In the genomic region with DNA sequence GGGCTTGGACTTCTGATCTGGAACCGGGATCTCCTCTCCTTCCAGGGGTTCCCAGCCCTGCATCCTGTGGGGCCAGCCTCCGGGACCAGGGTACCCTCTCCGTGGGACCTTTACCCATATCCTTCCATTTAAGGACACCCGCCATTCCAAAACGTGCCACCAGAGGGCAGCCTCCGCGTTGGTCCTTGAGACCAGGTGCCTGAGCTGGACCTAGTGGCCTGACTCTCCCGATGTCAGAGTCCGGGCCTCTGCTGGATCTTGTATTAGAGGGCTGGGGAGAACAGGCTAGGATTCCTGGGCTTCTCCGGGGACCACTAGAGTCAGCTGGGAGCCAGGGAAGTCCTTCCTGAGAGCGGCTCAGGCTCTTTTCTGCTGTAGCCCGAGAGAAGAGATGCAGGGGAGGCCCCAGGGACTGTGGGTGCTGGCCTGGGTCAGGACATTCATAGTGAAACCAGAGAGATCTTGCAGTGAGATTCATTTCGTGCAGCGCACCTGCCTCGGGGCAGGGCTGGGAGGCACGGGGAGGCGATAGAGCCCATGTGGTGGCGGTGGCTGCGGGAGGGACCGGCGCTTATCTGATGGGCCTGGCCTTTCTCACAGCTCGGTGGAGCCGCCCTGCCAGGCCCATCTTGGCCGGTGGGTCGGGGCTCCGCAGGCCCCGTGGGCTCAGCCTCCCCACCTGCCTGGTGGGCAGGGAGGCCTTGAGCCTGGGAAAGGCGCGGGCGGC, we compare ENCODE assay signal across 8 cellular contexts. TPM values are rescaled to one million over a fixed set of nuclear protein-coding genes. Genes with fewer than 3 reads are reported as not detected.
A peak's percentile ranks its signal among the peaks of the same experiment; 100 is the strongest.
DNase-seq lines count a peak whose midpoint lies in the region; ATAC-seq and TF ChIP-seq lines count a peak whose summit lies in the region.

No MANE protein-coding gene starts in this region.

- intact Hi-C loops in activated CD8-positive, alpha-beta T cell treated with anti-CD3 and anti-CD28 coated beads for 36 hours (cut with micrococcal nuclease): loop anchor here (2.0 kb wide), 1 partner anchor 171 kb away; no protein-coding TSS in a partner anchor
- intact Hi-C loops in mucosa of descending colon (cut with DNase I, micrococcal nuclease): loop anchor here in 1 of 2 donors (5.0 kb wide), 1 partner anchor 67 kb away; a partner anchor contains a TSS

- peak overlapping the region; percentile 70 to 83 (median 80) for H3K27ac Mint-ChIP-seq in CD4-positive, CD25-positive, alpha-beta regulatory T cell
- H3K27ac Mint-ChIP-seq in activated CD8-positive, alpha-beta T cell treated with anti-CD3 and anti-CD28 coated beads for 36 hours: no peak overlapping the region
- peak overlapping the region; percentile 25 to 66 for H3K27ac Mint-ChIP-seq in effector memory CD8-positive, alpha-beta T cell

- peak; percentile 95 for TF ChIP-seq CTCF in activated CD8-positive, alpha-beta T cell treated with anti-CD3 and anti-CD28 coated beads for 36 hours (IDR thresholded peaks at IDR 0.05)
- TF ChIP-seq CTCF in mucosa of descending colon (IDR thresholded peaks at IDR 0.05): peak; percentile 82

- peak overlapping the region; percentile 67 for H3K27ac ChIP-seq in CD4-positive, CD25-positive, alpha-beta regulatory T cell (ENCODE audit: insufficient read depth, low read length, poor library complexity, severe bottlenecking)

- peaks cover 0 to 4% (median 0%) of the 10 kb centered on the region in 7 donors for H3K9me3 Mint-ChIP-seq in CD4-positive, CD25-positive, alpha-beta regulatory T cell
- H3K9me3 Mint-ChIP-seq in activated CD8-positive, alpha-beta T cell treated with anti-CD3 and anti-CD28 coated beads for 36 hours: no peaks in the 10 kb centered on the region
- no peaks in the 10 kb centered on the region for H3K9me3 Mint-ChIP-seq in effector memory CD8-positive, alpha-beta T cell

- peaks cover 10% of the 10 kb centered on the region for H3K27me3 Mint-ChIP-seq in CD4-positive, CD25-positive, alpha-beta regulatory T cell
- peaks cover 10% of the 10 kb centered on the region for H3K27me3 Mint-ChIP-seq in activated CD8-positive, alpha-beta T cell treated with anti-CD3 and anti-CD28 coated beads for 36 hours
- peaks cover 6 to 7% of the 10 kb centered on the region in 2 donors for H3K27me3 Mint-ChIP-seq in effector memory CD8-positive, alpha-beta T cell

- peak overlapping the region; percentile 72 for H3K4me3 ChIP-seq in CD4-positive, CD25-positive, alpha-beta regulatory T cell (ENCODE audit: low read depth, low read length)
- H3K4me3 ChIP-seq in mucosa of descending colon: no peak overlapping the region

- no peaks in the 10 kb centered on the region for H3K36me3 Mint-ChIP-seq in CD4-positive, CD25-positive, alpha-beta regulatory T cell
- no peaks in the 10 kb centered on the region for H3K36me3 Mint-ChIP-seq in activated CD8-positive, alpha-beta T cell treated with anti-CD3 and anti-CD28 coated beads for 36 hours (ENCODE audit: low read depth)
- H3K36me3 Mint-ChIP-seq in effector memory CD8-positive, alpha-beta T cell (ENCODE audit: insufficient read depth): no peaks in the 10 kb centered on the region

- peaks cover 5 to 21% (median 12%) of the 10 kb centered on the region in 4 donors for H3K4me1 Mint-ChIP-seq in CD4-positive, CD25-positive, alpha-beta regulatory T cell
- no peaks in the 10 kb centered on the region for H3K4me1 Mint-ChIP-seq in activated CD8-positive, alpha-beta T cell treated with anti-CD3 and anti-CD28 coated beads for 36 hours (ENCODE audit: low read depth)
- peaks cover 23 to 24% of the 10 kb centered on the region in 2 donors for H3K4me1 Mint-ChIP-seq in effector memory CD8-positive, alpha-beta T cell (ENCODE audit: low read depth in 2 of 2)

- CTCF ChIA-PET in activated CD8-positive, alpha-beta T cell treated with anti-CD3 and anti-CD28 coated beads for 36 hours (lab: Charles Lee): interaction anchor here (0.6 to 3.0 kb wide), 21 partner anchors 9 to 189 kb away, joined by 3 to 34 read pairs (median 4); a partner anchor contains a TSS

- no peaks in the 10 kb centered on the region for H3K36me3 ChIP-seq in CD4-positive, CD25-positive, alpha-beta regulatory T cell (ENCODE audit: control insufficient read depth, insufficient read depth, low read length)
- H3K36me3 ChIP-seq in mucosa of descending colon (ENCODE audit: low read depth): no peaks in the 10 kb centered on the region

- POLR2A ChIA-PET in activated CD8-positive, alpha-beta T cell treated with anti-CD3 and anti-CD28 coated beads for 36 hours (lab: Charles Lee): interaction anchor here (1.2 to 2.2 kb wide), 2 partner anchors 139 to 171 kb away, joined by 4 to 6 read pairs; no protein-coding TSS in a partner anchor

- peak; percentile 64 to 70 (median 67) for DNase-seq in CD4-positive, CD25-positive, alpha-beta regulatory T cell
- DNase-seq in NCI-H526 treated with DMSO at 0.1 percent for 48 hours (lab: John Stamatoyannopoulos, UW) (peak; percentile 53), mucosa of descending colon (peak; percentile 75 to 95 (median 86))
- peak; percentile 87 for DNase-seq in activated CD8-positive, alpha-beta T cell treated with anti-CD3 and anti-CD28 coated beads for 36 hours
- peak; percentile 72 to 80 (median 80) for DNase-seq in effector memory CD8-positive, alpha-beta T cell
- DNase-seq in stimulated activated CD8-positive, alpha-beta memory T cell treated with anti-CD3 and anti-CD28 coated beads, Interleukin-7, amount 100 ng/mL, for 1 hour (ENCODE audit: low read depth in 2 of 2): peak; percentile 55 to 66

- H3K27me3 ChIP-seq in CD4-positive, CD25-positive, alpha-beta regulatory T cell (ENCODE audit: control insufficient read depth, insufficient read depth, low read length): no peaks in the 10 kb centered on the region

- peaks cover 19% of the 10 kb centered on the region for H3K4me1 ChIP-seq in CD4-positive, CD25-positive, alpha-beta regulatory T cell (ENCODE audit: control insufficient read depth, insufficient read depth, low read length, poor library complexity, severe bottlenecking)
- H3K4me1 ChIP-seq in mucosa of descending colon (ENCODE audit: low read depth): peaks cover 2% of the 10 kb centered on the region

- H3K9me3 ChIP-seq in CD4-positive, CD25-positive, alpha-beta regulatory T cell (ENCODE audit: control insufficient read depth in 2 of 2, low read length in 2 of 2): no peaks in the 10 kb centered on the region
- no peaks in the 10 kb centered on the region for H3K9me3 ChIP-seq in mucosa of descending colon

- peak; percentile 52 to 69 for ATAC-seq in CD4-positive, CD25-positive, alpha-beta regulatory T cell (ENCODE audit: low read depth in 2 of 2)
- ATAC-seq in GM19025 (IDR thresholded peaks at IDR 0.05; ENCODE audit: low read depth, unreplicated experiment) (peak; percentile 93), HG03196 (IDR thresholded peaks at IDR 0.05; ENCODE audit: unreplicated experiment) (peak; percentile 74), mucosa of descending colon (peak; percentile 91)
- peak; percentile 72 for ATAC-seq in activated CD8-positive, alpha-beta T cell treated with anti-CD3 and anti-CD28 coated beads for 36 hours
- ATAC-seq in effector memory CD8-positive, alpha-beta T cell (replicated peaks): peak; percentile 52

- H3K4me3 Mint-ChIP-seq in CD4-positive, CD25-positive, alpha-beta regulatory T cell: peak overlapping the region; percentile 85 to 91 (median 88)
- no peak overlapping the region for H3K4me3 Mint-ChIP-seq in activated CD8-positive, alpha-beta T cell treated with anti-CD3 and anti-CD28 coated beads for 36 hours
- H3K4me3 Mint-ChIP-seq in effector memory CD8-positive, alpha-beta T cell: peak overlapping the region; percentile 75 to 82

RNA-seq across cellular contexts. Expression of a gene that starts 9.8 kb away (rescaled TPM):
- not detected for total RNA-seq in CD4-positive, CD25-positive, alpha-beta regulatory T cell
- polyA plus RNA-seq in CD4-positive, CD25-positive, alpha-beta regulatory T cell: under 1 TPM in 2 of 4 donors, not detected in 2; 0.15 to 0.19 TPM
- not detected for total RNA-seq in activated CD8-positive, alpha-beta T cell treated with anti-CD3 and anti-CD28 coated beads for 36 hours
- total RNA-seq in mucosa of descending colon: not detected

RNA-seq across cellular contexts. Expression of a gene that starts 41.3 kb away (rescaled TPM):
- total RNA-seq in CD4-positive, CD25-positive, alpha-beta regulatory T cell: not detected
- polyA plus RNA-seq in CD4-positive, CD25-positive, alpha-beta regulatory T cell: not detected
- total RNA-seq in activated CD8-positive, alpha-beta T cell treated with anti-CD3 and anti-CD28 coated beads for 36 hours: under 1 TPM; 0.27 to 0.31 TPM
- 10 to 100 TPM in 1 of 3 donors, 1 to 10 TPM in 2; 6.2 to 26.2 (median 7.4) TPM for total RNA-seq in mucosa of descending colon
